ENCODE assay signal across 22 cellular contexts in genomic region chr13:33147832-33148231, GRCh38.
"Had no signal": no experiment of that assay in that cellular context is flagged by ENCODE, and none has a peak within 500 bp of the region (broad histone marks: within the 10 kb centered on the region; RNA-seq: fewer than 3 reads in every experiment).

No MANE protein-coding gene starts in this region.

- H3K4me1 Mint-ChIP-seq: activated naive CD4-positive, alpha-beta T cell treated with anti-CD3 and anti-CD28 coated beads, Interleukin-2, amount 50 U/mL, for 24 hours; central memory CD8-positive, alpha-beta T cell had no signal

- H3K9me3 ChIP-seq: ascending aorta, body of pancreas had no signal

- H3K9me3 Mint-ChIP-seq: activated CD8-positive, alpha-beta T cell treated with anti-CD3 and anti-CD28 coated beads for 36 hours; central memory CD8-positive, alpha-beta T cell had no signal

- H3K4me1 ChIP-seq: body of pancreas had no signal

- H3K4me2 ChIP-seq: PC-9 had no signal

- H3K27ac Mint-ChIP-seq: activated CD8-positive, alpha-beta T cell treated with anti-CD3 and anti-CD28 coated beads for 36 hours; activated naive CD4-positive, alpha-beta T cell treated with anti-CD3 and anti-CD28 coated beads, Interleukin-2, amount 50 U/mL, for 24 hours; activated T-cell treated with anti-CD3 and anti-CD28 coated beads, Interleukin-2, amount 50 U/mL, for 72 hours had no signal

- H3K36me3 ChIP-seq: ascending aorta had no signal

- H2AFZ ChIP-seq: PC-9 had no signal

- H3K27me3 ChIP-seq: ascending aorta, body of pancreas had no signal

- H3K36me3 Mint-ChIP-seq: activated naive CD4-positive, alpha-beta T cell treated with anti-CD3 and anti-CD28 coated beads, Interleukin-2, amount 50 U/mL, for 24 hours had no signal

- DNase-seq: activated CD4-positive, CD25-positive, alpha-beta regulatory T cell; activated CD8-positive, alpha-beta memory T cell treated with anti-CD3 and anti-CD28 coated beads, Interleukin-2, amount 50 U/mL, for 4 hours; activated CD8-positive, alpha-beta T cell treated with anti-CD3 and anti-CD28 coated beads for 36 hours; activated effector memory CD4-positive, alpha-beta T cell treated with Interleukin-2 at 50 U/mL for 16 hours; activated naive CD4-positive, alpha-beta T cell; activated T-cell treated with anti-CD3 and anti-CD28 coated beads, Interleukin-2, amount 50 U/mL, for 72 hours; amniotic stem cell; body of pancreas; Kasumi-1; NCI-H1105 treated with DMSO at 0.1 percent for 48 hours; NCI-H1436 treated with DMSO at 0.1 percent for 48 hours; NCI-H187 treated with DMSO at 0.1 percent for 48 hours; NCI-H2081 treated with DMSO at 0.1 percent for 48 hours; NCI-H446; NCI-H524; PC-9; SHP77 treated with DMSO at 0.1 percent for 48 hours had no signal

- H3K27me3 Mint-ChIP-seq: central memory CD8-positive, alpha-beta T cell had no signal

- H3K4me3 Mint-ChIP-seq: activated CD8-positive, alpha-beta T cell treated with anti-CD3 and anti-CD28 coated beads for 36 hours; activated naive CD4-positive, alpha-beta T cell treated with anti-CD3 and anti-CD28 coated beads, Interleukin-2, amount 50 U/mL, for 24 hours; central memory CD8-positive, alpha-beta T cell had no signal

- H3K4me3 ChIP-seq: ascending aorta, body of pancreas, K562, PC-9 had no signal

- H3K27ac ChIP-seq: ascending aorta, body of pancreas, PC-9, VCaP had no signal
